23 cellular contexts compared by ENCODE assay signal in the genomic region with DNA sequence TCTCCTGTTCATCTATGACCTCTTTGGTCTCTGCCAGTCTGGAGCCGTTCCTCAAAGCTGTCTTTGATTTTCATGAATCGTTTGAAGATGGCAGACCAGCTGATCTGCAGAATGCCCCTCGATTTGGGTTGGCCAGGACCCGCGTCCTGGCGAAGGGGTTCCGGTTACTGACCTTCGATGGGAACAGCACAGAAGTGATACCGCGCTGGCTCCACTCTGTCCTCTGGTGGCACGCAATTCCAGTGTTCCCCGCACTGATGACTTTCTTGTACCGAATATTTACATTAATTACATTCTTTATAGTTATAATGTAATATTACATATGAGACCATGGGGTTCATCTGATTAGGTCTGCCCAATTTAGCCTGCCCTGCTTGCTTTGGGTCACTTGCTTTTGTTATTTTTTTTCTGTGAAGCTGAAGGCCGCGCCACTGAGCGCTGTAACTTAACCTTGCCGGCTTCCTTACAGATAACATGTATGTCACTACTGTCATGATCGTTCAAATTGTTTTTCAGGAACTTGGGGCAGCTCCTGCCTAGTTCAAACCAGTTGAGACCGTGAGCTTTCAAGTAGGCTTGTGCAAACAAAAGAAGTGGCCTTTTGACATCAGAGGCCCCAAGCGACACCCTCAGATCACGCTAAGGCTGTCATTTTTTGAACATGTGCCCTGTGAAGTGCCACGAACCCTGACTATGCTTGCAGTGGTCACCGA. TPM values are rescaled to one million over a fixed set of nuclear protein-coding genes. Genes with fewer than 3 reads are reported as not detected.
"Had no signal": no experiment of that assay in that cellular context is flagged by ENCODE, and none has a peak within 500 bp of the region (broad histone marks: within the 10 kb centered on the region; RNA-seq: fewer than 3 reads in every experiment).

No MANE protein-coding gene starts in this region.

- H3K4me3 Mint-ChIP-seq: activated CD4-positive, alpha-beta memory T cell treated with anti-CD3 and anti-CD28 coated beads for 36 hours; activated CD4-positive, alpha-beta T cell treated with anti-CD3 and anti-CD28 coated beads for 36 hours; activated naive CD8-positive, alpha-beta T cell treated with anti-CD3 and anti-CD28 coated beads, Interleukin-2, amount 10 ng/mL, durations not matched to agents 7 days and 5 days; activated T-helper 1 cell treated with anti-CD3 and anti-CD28 coated beads, Interleukin-12 subunit alpha, Interleukin-12 subunit beta, Interleukin-2, Interleukin-4 antibody, amounts not matched to agents 30 ng/mL and 10 ng/mL and 1 ng/mL, durations not matched to agents 14 hours and 24 hours and 36 hours; brain; T-helper 2 cell treated with Interferon-gamma antibody and Interleukin-4, amounts not matched to agents 5 μg/mL and 100 μg/mL, for 36 hours; WTC11 had no signal

- H3K27me3 ChIP-seq: dorsolateral prefrontal cortex, foreskin keratinocyte, tibial artery, uterus had no signal

- H3K27ac Mint-ChIP-seq: activated CD4-positive, alpha-beta memory T cell treated with anti-CD3 and anti-CD28 coated beads for 36 hours; activated CD4-positive, alpha-beta T cell treated with anti-CD3 and anti-CD28 coated beads for 36 hours; activated naive CD8-positive, alpha-beta T cell treated with anti-CD3 and anti-CD28 coated beads, Interleukin-2, amount 10 ng/mL, durations not matched to agents 7 days and 5 days; activated T-helper 1 cell treated with anti-CD3 and anti-CD28 coated beads, Interleukin-12 subunit alpha, Interleukin-12 subunit beta, Interleukin-2, Interleukin-4 antibody, amounts not matched to agents 30 ng/mL and 10 ng/mL and 1 ng/mL, durations not matched to agents 14 hours and 24 hours and 36 hours; brain; T-helper 2 cell treated with Interferon-gamma antibody and Interleukin-4, amounts not matched to agents 5 μg/mL and 100 μg/mL, for 36 hours; WTC11 had no signal

- H3K27ac ChIP-seq: dorsolateral prefrontal cortex, foreskin keratinocyte, prostate gland, skin epidermis, uterus had no signal

- H3K9me3 ChIP-seq: prostate gland, tibial artery, uterus had no signal

- H3K27me3 Mint-ChIP-seq: activated CD4-positive, alpha-beta memory T cell treated with anti-CD3 and anti-CD28 coated beads for 36 hours; activated CD4-positive, alpha-beta T cell treated with anti-CD3 and anti-CD28 coated beads for 36 hours; activated naive CD8-positive, alpha-beta T cell treated with anti-CD3 and anti-CD28 coated beads, Interleukin-2, amount 10 ng/mL, durations not matched to agents 7 days and 5 days had no signal

- H3K36me3 ChIP-seq: prostate gland, tibial artery, uterus had no signal

- H3K9me3 Mint-ChIP-seq: activated CD4-positive, alpha-beta memory T cell treated with anti-CD3 and anti-CD28 coated beads for 36 hours; activated naive CD8-positive, alpha-beta T cell treated with anti-CD3 and anti-CD28 coated beads, Interleukin-2, amount 10 ng/mL, durations not matched to agents 7 days and 5 days; activated T-helper 1 cell treated with anti-CD3 and anti-CD28 coated beads, Interleukin-12 subunit alpha, Interleukin-12 subunit beta, Interleukin-2, Interleukin-4 antibody, amounts not matched to agents 30 ng/mL and 10 ng/mL and 1 ng/mL, durations not matched to agents 14 hours and 24 hours and 36 hours; T-helper 2 cell treated with Interferon-gamma antibody and Interleukin-4, amounts not matched to agents 5 μg/mL and 100 μg/mL, for 36 hours had no signal

- ATAC-seq: activated CD4-positive, alpha-beta T cell treated with anti-CD3 and anti-CD28 coated beads for 36 hours; foreskin keratinocyte; left colon; right cardiac atrium; WTC11 had no signal

- H3K4me3 ChIP-seq: dorsolateral prefrontal cortex, prostate gland, skin epidermis, tibial artery, uterus had no signal

- DNase-seq: activated CD4-positive, alpha-beta memory T cell treated with anti-CD3 and anti-CD28 coated beads for 36 hours; activated CD4-positive, alpha-beta T cell treated with anti-CD3 and anti-CD28 coated beads for 36 hours; activated naive CD8-positive, alpha-beta T cell treated with anti-CD3 and anti-CD28 coated beads, Interleukin-2, amount 10 ng/mL, durations not matched to agents 7 days and 5 days; activated T-cell treated with anti-CD3 and anti-CD28 coated beads for 4 hours; central memory CD4-positive, alpha-beta T cell; dorsolateral prefrontal cortex; foreskin keratinocyte; hypothalamus; islet precursor cell; left colon; mammary epithelial cell; right cardiac atrium; stimulated activated CD4-positive, alpha-beta T cell treated with anti-CD3 and anti-CD28 coated beads, Interleukin-4, amount 100 ng/mL, for 4 hours; stimulated activated naive CD4-positive, alpha-beta T cell had no signal

- H3K4me1 ChIP-seq: foreskin keratinocyte, prostate gland, uterus had no signal

RNA-seq across cellular contexts. Expression of a gene that starts 35.2 kb away (rescaled TPM):
- total RNA-seq: epithelial cell of proximal tubule had no signal
